In genomic region chr2:204282525-204282924, GRCh38 we compare ENCODE assay signal across 1 cellular context.
TF ChIP-seq lines count a peak whose summit lies in the region.

No MANE protein-coding gene starts in this region.

TF ChIP-seq in H1, 55 proteins besides CTCF, POLR2A, EP300 and RAD21 (continued from another document):
- TF ChIP-seq CHD7 (IDR thresholded peaks at IDR 0.05; ENCODE audit: insufficient replicate concordance, low read length): peak; percentile 79
- TF ChIP-seq RFX5 (IDR thresholded peaks at IDR 0.05; ENCODE audit: borderline replicate concordance, low read depth, low read length): no peak
- peak; percentile 91 for TF ChIP-seq JUND (IDR thresholded peaks at IDR 0.05; ENCODE audit: low read length)
- TF ChIP-seq NANOG (IDR thresholded peaks at IDR 0.05; ENCODE audit: insufficient read depth, low read depth, low read length, poor library complexity, severe bottlenecking): peak; percentile 91
